Comparison of ENCODE assay signal across 1 cellular context in genomic region chr17:1720856-1721386, GRCh38.
TF ChIP-seq lines count a peak whose summit lies in the region.

No MANE protein-coding gene starts in this region.

TF ChIP-seq in HEK293, 187 proteins besides CTCF, POLR2A, EP300 and RAD21 (continued from another document):
- no peak for TF ChIP-seq ZNF280D (tag by site-specific recombination; IDR thresholded peaks at IDR 0.05)
- TF ChIP-seq ZNF654 (tag by site-specific recombination; IDR thresholded peaks at IDR 0.05; ENCODE audit: low read depth): peak; percentile 91
- TF ChIP-seq, protein P1, sequence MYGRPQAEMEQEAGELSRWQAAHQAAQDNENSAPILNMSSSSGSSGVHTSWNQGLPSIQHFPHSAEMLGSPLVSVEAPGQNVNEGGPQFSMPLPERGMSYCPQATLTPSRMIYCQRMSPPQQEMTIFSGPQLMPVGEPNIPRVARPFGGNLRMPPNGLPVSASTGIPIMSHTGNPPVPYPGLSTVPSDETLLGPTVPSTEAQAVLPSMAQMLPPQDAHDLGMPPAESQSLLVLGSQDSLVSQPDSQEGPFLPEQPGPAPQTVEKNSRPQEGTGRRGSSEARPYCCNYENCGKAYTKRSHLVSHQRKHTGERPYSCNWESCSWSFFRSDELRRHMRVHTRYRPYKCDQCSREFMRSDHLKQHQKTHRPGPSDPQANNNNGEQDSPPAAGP (tag by site-specific recombination; IDR thresholded peaks at IDR 0.05): 0 out of 2 replicates have a peak, but pooled peaks have one; percentile 46
- 0 out of 2 replicates have a peak, but pooled peaks have one; percentile 14 for TF ChIP-seq ZNF629 (tag by site-specific recombination; IDR thresholded peaks at IDR 0.05)
- no peak for TF ChIP-seq ZBTB6 (tag by site-specific recombination; IDR thresholded peaks at IDR 0.05)
- TF ChIP-seq ZNF324 (tag by site-specific recombination; IDR thresholded peaks at IDR 0.05): no peak
- peak; percentile 48; the same call in 1 of the 2 replicates for TF ChIP-seq ZNF335 (tag by site-specific recombination; conservative IDR thresholded peaks at IDR 0.05)
- TF ChIP-seq ZEB2 (tag by site-specific recombination; IDR thresholded peaks at IDR 0.05): peak; percentile 85
